2 cellular contexts compared by ENCODE assay signal in the genomic region with DNA sequence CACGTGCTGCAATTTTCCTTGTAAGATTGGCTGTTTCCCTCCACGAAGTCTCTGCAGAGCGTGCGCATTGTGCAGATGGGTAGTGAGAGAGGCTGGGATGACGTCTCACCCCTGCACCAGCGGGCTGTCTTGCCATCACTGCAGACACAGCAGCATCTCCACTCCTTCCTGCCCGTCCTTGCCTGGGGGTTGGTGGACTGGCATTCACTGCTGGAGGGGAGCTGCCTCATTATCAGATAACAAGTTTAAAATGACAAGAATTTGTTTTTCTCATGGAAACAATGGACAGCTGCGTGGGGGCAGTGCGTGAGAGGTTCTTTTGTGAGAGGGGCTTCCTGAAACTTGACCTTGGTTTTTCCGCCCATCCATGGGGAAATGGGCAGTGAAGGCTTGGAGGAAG.
TF ChIP-seq lines count a peak whose summit lies in the region.

No MANE protein-coding gene starts in this region.

TF ChIP-seq in Ishikawa, 13 proteins besides CTCF, POLR2A, EP300 and RAD21:
- no peak for TF ChIP-seq TEAD4 (IDR thresholded peaks at IDR 0.05)
TF ChIP-seq in Ishikawa: peak in this region for 0.

TF ChIP-seq in endothelial cell of umbilical vein, 7 proteins besides CTCF, POLR2A, EP300 and RAD21:
- TF ChIP-seq FOS (IDR thresholded peaks at IDR 0.05; ENCODE audit: borderline replicate concordance, insufficient read depth, low read length), result no peak
- TF ChIP-seq JUN (IDR thresholded peaks at IDR 0.05; ENCODE audit: borderline replicate concordance, insufficient read depth, insufficient read length, low read depth), result no peak
- no peak for TF ChIP-seq MYC (IDR thresholded peaks at IDR 0.05; ENCODE audit: low read depth, low read length)
- TF ChIP-seq EZH2 (IDR thresholded peaks at IDR 0.05; ENCODE audit: borderline replicate concordance, low read depth, low read length, severe bottlenecking), result no peak
- no peak for TF ChIP-seq GATA2 (IDR thresholded peaks at IDR 0.05; ENCODE audit: insufficient read depth, insufficient read length, low read depth, low read length)
- TF ChIP-seq MAX (IDR thresholded peaks at IDR 0.05; ENCODE audit: insufficient read depth, insufficient read length), result no peak
- no peak for TF ChIP-seq POLR2AphosphoS5 (IDR thresholded peaks at IDR 0.05; ENCODE audit: insufficient read depth, low read depth, low read length)
